ENCODE assay signal across 1 cellular context in the genomic region with DNA sequence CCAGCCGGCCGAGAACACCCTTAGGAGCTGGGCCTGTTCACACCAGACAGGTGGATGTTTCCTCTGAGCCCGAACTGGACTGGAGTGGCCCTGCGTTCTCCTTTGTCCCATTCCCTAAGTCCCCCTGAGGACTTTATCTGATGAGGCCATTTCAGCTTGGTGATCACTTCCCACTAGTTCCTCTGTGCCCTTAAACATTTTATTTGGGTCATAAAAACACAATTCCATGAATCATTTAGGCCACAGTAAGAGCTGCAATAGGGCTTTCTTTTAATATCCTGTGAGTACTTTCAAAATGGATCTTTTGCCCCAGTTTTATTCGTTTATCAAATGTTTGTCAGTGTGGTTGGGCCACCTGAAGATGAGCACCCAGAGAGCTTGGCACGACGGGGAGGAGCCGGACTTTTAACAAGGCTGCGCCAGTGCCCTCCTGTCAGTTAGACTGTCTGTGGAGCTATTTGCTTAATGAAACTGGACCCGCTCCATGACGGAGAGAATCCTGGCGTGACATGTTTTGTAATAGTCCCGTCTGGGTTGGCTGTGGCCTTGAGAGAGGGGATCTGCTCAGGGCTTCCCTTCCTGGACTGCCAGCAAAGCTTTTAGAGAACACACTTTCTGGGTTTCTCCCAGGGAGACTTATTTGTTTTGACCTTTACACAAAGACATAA.
A peak's percentile ranks its signal among the peaks of the same experiment; 100 is the strongest.
TF ChIP-seq lines count a peak whose summit lies in the region.

No MANE protein-coding gene starts in this region.

TF ChIP-seq in HepG2, 621 proteins besides CTCF, POLR2A, EP300 and RAD21 (continues in another document):
- TF ChIP-seq FOSL1 (CRISPR knock-in tag; IDR thresholded peaks at IDR 0.05; ENCODE audit: borderline replicate concordance), result no peak
- TF ChIP-seq, protein P1, sequence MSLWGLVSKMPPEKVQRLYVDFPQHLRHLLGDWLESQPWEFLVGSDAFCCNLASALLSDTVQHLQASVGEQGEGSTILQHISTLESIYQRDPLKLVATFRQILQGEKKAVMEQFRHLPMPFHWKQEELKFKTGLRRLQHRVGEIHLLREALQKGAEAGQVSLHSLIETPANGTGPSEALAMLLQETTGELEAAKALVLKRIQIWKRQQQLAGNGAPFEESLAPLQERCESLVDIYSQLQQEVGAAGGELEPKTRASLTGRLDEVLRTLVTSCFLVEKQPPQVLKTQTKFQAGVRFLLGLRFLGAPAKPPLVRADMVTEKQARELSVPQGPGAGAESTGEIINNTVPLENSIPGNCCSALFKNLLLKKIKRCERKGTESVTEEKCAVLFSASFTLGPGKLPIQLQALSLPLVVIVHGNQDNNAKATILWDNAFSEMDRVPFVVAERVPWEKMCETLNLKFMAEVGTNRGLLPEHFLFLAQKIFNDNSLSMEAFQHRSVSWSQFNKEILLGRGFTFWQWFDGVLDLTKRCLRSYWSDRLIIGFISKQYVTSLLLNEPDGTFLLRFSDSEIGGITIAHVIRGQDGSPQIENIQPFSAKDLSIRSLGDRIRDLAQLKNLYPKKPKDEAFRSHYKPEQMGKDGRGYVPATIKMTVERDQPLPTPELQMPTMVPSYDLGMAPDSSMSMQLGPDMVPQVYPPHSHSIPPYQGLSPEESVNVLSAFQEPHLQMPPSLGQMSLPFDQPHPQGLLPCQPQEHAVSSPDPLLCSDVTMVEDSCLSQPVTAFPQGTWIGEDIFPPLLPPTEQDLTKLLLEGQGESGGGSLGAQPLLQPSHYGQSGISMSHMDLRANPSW (CRISPR knock-in tag; IDR thresholded peaks at IDR 0.05; ENCODE audit: borderline replicate concordance), result 0 out of 2 replicates have a peak, but pooled peaks have one; percentile 48
- TF ChIP-seq RCOR2 (CRISPR knock-in tag; IDR thresholded peaks at IDR 0.05), result no peak
- TF ChIP-seq ZNF720 (CRISPR knock-in tag; IDR thresholded peaks at IDR 0.05), result no peak
- TF ChIP-seq, protein P2, sequence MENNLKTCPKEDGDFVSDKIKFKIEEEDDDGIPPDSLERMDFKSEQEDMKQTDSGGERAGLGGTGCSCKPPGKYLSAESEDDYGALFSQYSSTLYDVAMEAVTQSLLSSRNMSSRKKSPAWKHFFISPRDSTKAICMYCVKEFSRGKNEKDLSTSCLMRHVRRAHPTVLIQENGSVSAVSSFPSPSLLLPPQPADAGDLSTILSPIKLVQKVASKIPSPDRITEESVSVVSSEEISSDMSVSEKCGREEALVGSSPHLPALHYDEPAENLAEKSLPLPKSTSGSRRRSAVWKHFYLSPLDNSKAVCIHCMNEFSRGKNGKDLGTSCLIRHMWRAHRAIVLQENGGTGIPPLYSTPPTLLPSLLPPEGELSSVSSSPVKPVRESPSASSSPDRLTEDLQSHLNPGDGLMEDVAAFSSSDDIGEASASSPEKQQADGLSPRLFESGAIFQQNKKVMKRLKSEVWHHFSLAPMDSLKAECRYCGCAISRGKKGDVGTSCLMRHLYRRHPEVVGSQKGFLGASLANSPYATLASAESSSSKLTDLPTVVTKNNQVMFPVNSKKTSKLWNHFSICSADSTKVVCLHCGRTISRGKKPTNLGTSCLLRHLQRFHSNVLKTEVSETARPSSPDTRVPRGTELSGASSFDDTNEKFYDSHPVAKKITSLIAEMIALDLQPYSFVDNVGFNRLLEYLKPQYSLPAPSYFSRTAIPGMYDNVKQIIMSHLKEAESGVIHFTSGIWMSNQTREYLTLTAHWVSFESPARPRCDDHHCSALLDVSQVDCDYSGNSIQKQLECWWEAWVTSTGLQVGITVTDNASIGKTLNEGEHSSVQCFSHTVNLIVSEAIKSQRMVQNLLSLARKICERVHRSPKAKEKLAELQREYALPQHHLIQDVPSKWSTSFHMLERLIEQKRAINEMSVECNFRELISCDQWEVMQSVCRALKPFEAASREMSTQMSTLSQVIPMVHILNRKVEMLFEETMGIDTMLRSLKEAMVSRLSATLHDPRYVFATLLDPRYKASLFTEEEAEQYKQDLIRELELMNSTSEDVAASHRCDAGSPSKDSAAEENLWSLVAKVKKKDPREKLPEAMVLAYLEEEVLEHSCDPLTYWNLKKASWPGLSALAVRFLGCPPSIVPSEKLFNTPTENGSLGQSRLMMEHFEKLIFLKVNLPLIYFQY (CRISPR knock-in tag; IDR thresholded peaks at IDR 0.05; ENCODE audit: borderline replicate concordance), result peak; percentile 83; the same call in 1 of the 2 replicates
- TF ChIP-seq ZNF124 (CRISPR knock-in tag; IDR thresholded peaks at IDR 0.05), result 0 out of 2 replicates have a peak, but pooled peaks have one; percentile 61
- TF ChIP-seq GATAD1 (CRISPR knock-in tag; IDR thresholded peaks at IDR 0.05), result no peak
- TF ChIP-seq, protein P3, sequence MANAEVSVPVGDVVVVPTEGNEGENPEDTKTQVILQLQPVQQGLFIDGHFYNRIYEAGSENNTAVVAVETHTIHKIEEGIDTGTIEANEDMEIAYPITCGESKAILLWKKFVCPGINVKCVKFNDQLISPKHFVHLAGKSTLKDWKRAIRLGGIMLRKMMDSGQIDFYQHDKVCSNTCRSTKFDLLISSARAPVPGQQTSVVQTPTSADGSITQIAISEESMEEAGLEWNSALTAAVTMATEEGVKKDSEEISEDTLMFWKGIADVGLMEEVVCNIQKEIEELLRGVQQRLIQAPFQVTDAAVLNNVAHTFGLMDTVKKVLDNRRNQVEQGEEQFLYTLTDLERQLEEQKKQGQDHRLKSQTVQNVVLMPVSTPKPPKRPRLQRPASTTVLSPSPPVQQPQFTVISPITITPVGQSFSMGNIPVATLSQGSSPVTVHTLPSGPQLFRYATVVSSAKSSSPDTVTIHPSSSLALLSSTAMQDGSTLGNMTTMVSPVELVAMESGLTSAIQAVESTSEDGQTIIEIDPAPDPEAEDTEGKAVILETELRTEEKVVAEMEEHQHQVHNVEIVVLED (CRISPR knock-in tag; IDR thresholded peaks at IDR 0.05; ENCODE audit: borderline replicate concordance), result peak; percentile 50; the same call in 1 of the 2 replicates
- peak; percentile 52; the same call in 1 of the 2 replicates for TF ChIP-seq TARDBP (CRISPR knock-in tag; IDR thresholded peaks at IDR 0.05)
- TF ChIP-seq, protein P4, sequence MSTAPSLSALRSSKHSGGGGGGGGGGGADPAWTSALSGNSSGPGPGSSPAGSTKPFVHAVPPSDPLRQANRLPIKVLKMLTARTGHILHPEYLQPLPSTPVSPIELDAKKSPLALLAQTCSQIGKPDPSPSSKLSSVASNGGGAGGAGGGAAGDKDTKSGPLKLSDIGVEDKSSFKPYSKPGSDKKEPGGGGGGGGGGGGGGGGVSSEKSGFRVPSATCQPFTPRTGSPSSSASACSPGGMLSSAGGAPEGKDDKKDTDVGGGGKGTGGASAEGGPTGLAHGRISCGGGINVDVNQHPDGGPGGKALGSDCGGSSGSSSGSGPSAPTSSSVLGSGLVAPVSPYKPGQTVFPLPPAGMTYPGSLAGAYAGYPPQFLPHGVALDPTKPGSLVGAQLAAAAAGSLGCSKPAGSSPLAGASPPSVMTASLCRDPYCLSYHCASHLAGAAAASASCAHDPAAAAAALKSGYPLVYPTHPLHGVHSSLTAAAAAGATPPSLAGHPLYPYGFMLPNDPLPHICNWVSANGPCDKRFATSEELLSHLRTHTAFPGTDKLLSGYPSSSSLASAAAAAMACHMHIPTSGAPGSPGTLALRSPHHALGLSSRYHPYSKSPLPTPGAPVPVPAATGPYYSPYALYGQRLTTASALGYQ (CRISPR knock-in tag; IDR thresholded peaks at IDR 0.05), result peak; percentile 24; the same call in 1 of the 2 replicates
- TF ChIP-seq ZFX (CRISPR knock-in tag; IDR thresholded peaks at IDR 0.05; ENCODE audit: low read depth), result 0 out of 2 replicates have a peak, but pooled peaks have one; percentile 29
- peak; percentile 62 for TF ChIP-seq HNF4A (CRISPR knock-in tag; IDR thresholded peaks at IDR 0.05)
- TF ChIP-seq, protein P5, sequence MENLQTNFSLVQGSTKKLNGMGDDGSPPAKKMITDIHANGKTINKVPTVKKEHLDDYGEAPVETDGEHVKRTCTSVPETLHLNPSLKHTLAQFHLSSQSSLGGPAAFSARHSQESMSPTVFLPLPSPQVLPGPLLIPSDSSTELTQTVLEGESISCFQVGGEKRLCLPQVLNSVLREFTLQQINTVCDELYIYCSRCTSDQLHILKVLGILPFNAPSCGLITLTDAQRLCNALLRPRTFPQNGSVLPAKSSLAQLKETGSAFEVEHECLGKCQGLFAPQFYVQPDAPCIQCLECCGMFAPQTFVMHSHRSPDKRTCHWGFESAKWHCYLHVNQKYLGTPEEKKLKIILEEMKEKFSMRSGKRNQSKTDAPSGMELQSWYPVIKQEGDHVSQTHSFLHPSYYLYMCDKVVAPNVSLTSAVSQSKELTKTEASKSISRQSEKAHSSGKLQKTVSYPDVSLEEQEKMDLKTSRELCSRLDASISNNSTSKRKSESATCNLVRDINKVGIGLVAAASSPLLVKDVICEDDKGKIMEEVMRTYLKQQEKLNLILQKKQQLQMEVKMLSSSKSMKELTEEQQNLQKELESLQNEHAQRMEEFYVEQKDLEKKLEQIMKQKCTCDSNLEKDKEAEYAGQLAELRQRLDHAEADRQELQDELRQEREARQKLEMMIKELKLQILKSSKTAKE (CRISPR knock-in tag; IDR thresholded peaks at IDR 0.05; ENCODE audit: borderline replicate concordance), result peak; percentile 81
- no peak for TF ChIP-seq TCF12 (IDR thresholded peaks at IDR 0.05)
- TF ChIP-seq TCF12 (CRISPR knock-in tag; IDR thresholded peaks at IDR 0.05), result no peak
- peak; percentile 76; the same call in 1 of the 2 replicates for TF ChIP-seq KMT2A (CRISPR knock-in tag; IDR thresholded peaks at IDR 0.05)
- peak; percentile 17; the same call in 1 of the 2 replicates for TF ChIP-seq ZNF788 (CRISPR knock-in tag; IDR thresholded peaks at IDR 0.05; ENCODE audit: borderline replicate concordance)
- TF ChIP-seq, protein P6, sequence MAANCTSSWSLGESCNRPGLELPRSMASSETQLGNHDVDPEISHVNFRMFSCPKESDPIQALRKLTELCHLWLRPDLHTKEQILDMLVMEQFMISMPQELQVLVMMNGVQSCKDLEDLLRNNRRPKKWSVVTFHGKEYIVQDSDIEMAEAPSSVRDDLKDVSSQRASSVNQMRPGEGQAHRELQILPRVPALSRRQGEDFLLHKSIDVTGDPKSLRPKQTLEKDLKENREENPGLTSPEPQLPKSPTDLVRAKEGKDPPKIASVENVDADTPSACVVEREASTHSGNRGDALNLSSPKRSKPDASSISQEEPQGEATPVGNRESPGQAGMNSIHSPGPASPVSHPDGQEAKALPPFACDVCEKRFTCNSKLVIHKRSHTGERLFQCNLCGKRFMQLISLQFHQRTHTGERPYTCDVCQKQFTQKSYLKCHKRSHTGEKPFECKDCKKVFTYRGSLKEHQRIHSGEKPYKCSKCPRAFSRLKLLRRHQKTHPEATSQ (CRISPR knock-in tag; IDR thresholded peaks at IDR 0.05; ENCODE audit: borderline replicate concordance), result peak; percentile 22; the same call in 1 of the 2 replicates
- TF ChIP-seq XRCC5 (optimal IDR thresholded peaks at IDR 0.05; ENCODE audit: low read length), result peak; percentile 31
- peak; percentile 79; the same call in 1 of the 2 replicates for TF ChIP-seq SMAD3 (CRISPR knock-in tag; IDR thresholded peaks at IDR 0.05)
- TF ChIP-seq ZBTB38 (CRISPR knock-in tag; IDR thresholded peaks at IDR 0.05), result 0 out of 2 replicates have a peak, but pooled peaks have one; percentile 27
- TF ChIP-seq STAG1 (CRISPR knock-in tag; IDR thresholded peaks at IDR 0.05), result peak; percentile 24; the same call in 1 of the 2 replicates
- TF ChIP-seq, protein P7, sequence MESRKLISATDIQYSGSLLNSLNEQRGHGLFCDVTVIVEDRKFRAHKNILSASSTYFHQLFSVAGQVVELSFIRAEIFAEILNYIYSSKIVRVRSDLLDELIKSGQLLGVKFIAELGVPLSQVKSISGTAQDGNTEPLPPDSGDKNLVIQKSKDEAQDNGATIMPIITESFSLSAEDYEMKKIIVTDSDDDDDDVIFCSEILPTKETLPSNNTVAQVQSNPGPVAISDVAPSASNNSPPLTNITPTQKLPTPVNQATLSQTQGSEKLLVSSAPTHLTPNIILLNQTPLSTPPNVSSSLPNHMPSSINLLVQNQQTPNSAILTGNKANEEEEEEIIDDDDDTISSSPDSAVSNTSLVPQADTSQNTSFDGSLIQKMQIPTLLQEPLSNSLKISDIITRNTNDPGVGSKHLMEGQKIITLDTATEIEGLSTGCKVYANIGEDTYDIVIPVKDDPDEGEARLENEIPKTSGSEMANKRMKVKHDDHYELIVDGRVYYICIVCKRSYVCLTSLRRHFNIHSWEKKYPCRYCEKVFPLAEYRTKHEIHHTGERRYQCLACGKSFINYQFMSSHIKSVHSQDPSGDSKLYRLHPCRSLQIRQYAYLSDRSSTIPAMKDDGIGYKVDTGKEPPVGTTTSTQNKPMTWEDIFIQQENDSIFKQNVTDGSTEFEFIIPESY (CRISPR knock-in tag; IDR thresholded peaks at IDR 0.05), result 0 out of 2 replicates have a peak, but pooled peaks have one; percentile 20
- TF ChIP-seq HMG20A (CRISPR knock-in tag; IDR thresholded peaks at IDR 0.05; ENCODE audit: borderline replicate concordance), result peak; percentile 72; the same call in 1 of the 2 replicates
- TF ChIP-seq SAP130 (CRISPR knock-in tag; IDR thresholded peaks at IDR 0.05; ENCODE audit: low read depth), result peak; percentile 74
- no peak for TF ChIP-seq MXD4 (CRISPR knock-in tag; IDR thresholded peaks at IDR 0.05)
- TF ChIP-seq ZNF598 (CRISPR knock-in tag; IDR thresholded peaks at IDR 0.05; ENCODE audit: borderline replicate concordance), result 0 out of 2 replicates have a peak, but pooled peaks have one; percentile 50
- TF ChIP-seq FOSL2 (CRISPR knock-in tag; IDR thresholded peaks at IDR 0.05), result peak; percentile 51; the same call in 1 of the 2 replicates
- no peak for TF ChIP-seq BRCA1 (CRISPR knock-in tag; IDR thresholded peaks at IDR 0.05)
- TF ChIP-seq ZNF556 (CRISPR knock-in tag; IDR thresholded peaks at IDR 0.05; ENCODE audit: borderline replicate concordance), result no peak
- TF ChIP-seq, protein P8, sequence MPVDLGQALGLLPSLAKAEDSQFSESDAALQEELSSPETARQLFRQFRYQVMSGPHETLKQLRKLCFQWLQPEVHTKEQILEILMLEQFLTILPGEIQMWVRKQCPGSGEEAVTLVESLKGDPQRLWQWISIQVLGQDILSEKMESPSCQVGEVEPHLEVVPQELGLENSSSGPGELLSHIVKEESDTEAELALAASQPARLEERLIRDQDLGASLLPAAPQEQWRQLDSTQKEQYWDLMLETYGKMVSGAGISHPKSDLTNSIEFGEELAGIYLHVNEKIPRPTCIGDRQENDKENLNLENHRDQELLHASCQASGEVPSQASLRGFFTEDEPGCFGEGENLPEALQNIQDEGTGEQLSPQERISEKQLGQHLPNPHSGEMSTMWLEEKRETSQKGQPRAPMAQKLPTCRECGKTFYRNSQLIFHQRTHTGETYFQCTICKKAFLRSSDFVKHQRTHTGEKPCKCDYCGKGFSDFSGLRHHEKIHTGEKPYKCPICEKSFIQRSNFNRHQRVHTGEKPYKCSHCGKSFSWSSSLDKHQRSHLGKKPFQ (CRISPR knock-in tag; IDR thresholded peaks at IDR 0.05; ENCODE audit: insufficient replicate concordance), result peak; percentile 70
- peak; percentile 78 for TF ChIP-seq CEBPB (IDR thresholded peaks at IDR 0.05; ENCODE audit: borderline replicate concordance, low read depth, low read length)
- 0 out of 2 replicates have a peak, but pooled peaks have one; percentile 32 for TF ChIP-seq YEATS4 (CRISPR knock-in tag; IDR thresholded peaks at IDR 0.05; ENCODE audit: borderline replicate concordance)
